In genomic region chr18:3447895-3448844, GRCh38 we compare ENCODE assay signal across 8 cellular contexts. TPM values are rescaled to one million over a fixed set of nuclear protein-coding genes. Genes with fewer than 3 reads are reported as not detected.
DNase-seq lines count a peak whose midpoint lies in the region; ATAC-seq and TF ChIP-seq lines count a peak whose summit lies in the region.

No MANE protein-coding gene starts in this region.

- POLR2A ChIA-PET in GM10248 (lab: Yijun Ruan, JAX) = interaction anchor here (0.5 to 0.6 kb wide), 3 partner anchors 16 to 559 kb away, joined by 3 to 4 read pairs (median 4); no protein-coding TSS in a partner anchor

- no peak for TF ChIP-seq EP300 in transverse colon (IDR thresholded peaks at IDR 0.05; ENCODE audit: low read depth)

- DNase-seq in GM10248 (ENCODE audit: extremely low spot score) (peak; percentile 82), NCI-H1092 (lab: John Stamatoyannopoulos, UW) (peak; percentile 86), Right ventricle myocardium superior (peak; percentile 96), transverse colon (peak; percentile 95)
- DNase-seq in activated naive CD8-positive, alpha-beta T cell treated with anti-CD3 and anti-CD28 coated beads for 36 hours = peak; percentile 89

- no peaks in the 10 kb centered on the region for H3K79me2 ChIP-seq in parathyroid adenoma

- H3K27me3 ChIP-seq in parathyroid adenoma (ENCODE audit: control insufficient read depth, insufficient read depth, low read length) (no peaks in the 10 kb centered on the region), transverse colon (no peaks in the 10 kb centered on the region)

- H3K27ac ChIP-seq in parathyroid adenoma (peak overlapping the region; percentile 99), transverse colon (peak overlapping the region; percentile 98 to 99 (median 99))

- CTCF ChIA-PET in GM10248 (lab: Yijun Ruan, JAX) = interaction anchor here (0.9 to 2.1 kb wide), 6 partner anchors 9 to 219 kb away, joined by 3 to 6 read pairs (median 4); no protein-coding TSS in a partner anchor

- peaks cover 6% of the 10 kb centered on the region for H3K4me1 ChIP-seq in parathyroid adenoma
- H3K4me1 ChIP-seq in transverse colon = peaks cover 4 to 20% (median 10%) of the 10 kb centered on the region in 4 donors

- no peaks in the 10 kb centered on the region for H3K27me3 Mint-ChIP-seq in activated naive CD8-positive, alpha-beta T cell treated with anti-CD3 and anti-CD28 coated beads for 36 hours

- H3K4me2 ChIP-seq in parathyroid adenoma (ENCODE audit: low read length) = peak overlapping the region; percentile 91

- H3K4me1 Mint-ChIP-seq in activated naive CD8-positive, alpha-beta T cell treated with anti-CD3 and anti-CD28 coated beads for 36 hours = peaks cover 23% of the 10 kb centered on the region

- TF ChIP-seq POLR2A in transverse colon (IDR thresholded peaks at IDR 0.05) = peak; percentile 97

- TF ChIP-seq CTCF in GM10248 (IDR thresholded peaks at IDR 0.05; ENCODE audit: control extremely low read depth, extremely low read depth, low read depth, missing control alignments) = no peak
- TF ChIP-seq CTCF in parathyroid adenoma (IDR thresholded peaks at IDR 0.05) = no peak
- TF ChIP-seq CTCF in transverse colon (IDR thresholded peaks at IDR 0.05) = peak in 1 of 5 experiments; percentile 15

- intact Hi-C loops in Right ventricle myocardium superior (cut with DNase I) (no loop called here), transverse colon (cut with DNase I; ENCODE audit: low total_unique reads) (no loop called here)

- H3K27ac Mint-ChIP-seq in activated naive CD8-positive, alpha-beta T cell treated with anti-CD3 and anti-CD28 coated beads for 36 hours = peak overlapping the region; percentile 95

- H3K9me3 Mint-ChIP-seq in activated naive CD8-positive, alpha-beta T cell treated with anti-CD3 and anti-CD28 coated beads for 36 hours = no peaks in the 10 kb centered on the region

- H3K36me3 Mint-ChIP-seq in activated naive CD8-positive, alpha-beta T cell treated with anti-CD3 and anti-CD28 coated beads for 36 hours = peaks cover 7% of the 10 kb centered on the region

- H2AFZ ChIP-seq in parathyroid adenoma = peak overlapping the region; percentile 100

- peak overlapping the region; percentile 91 for H3K4me3 ChIP-seq in parathyroid adenoma (ENCODE audit: low read depth, low read length)
- H3K4me3 ChIP-seq in transverse colon = peak overlapping the region; percentile 68 to 87 (median 80)

- H3K36me3 ChIP-seq in parathyroid adenoma (ENCODE audit: control insufficient read depth, insufficient read depth, low read length) (no peaks in the 10 kb centered on the region), transverse colon (no peaks in the 10 kb centered on the region)

- peak overlapping the region; percentile 75 for H3K9ac ChIP-seq in parathyroid adenoma

- H3K4me3 Mint-ChIP-seq in activated naive CD8-positive, alpha-beta T cell treated with anti-CD3 and anti-CD28 coated beads for 36 hours = peak overlapping the region; percentile 84

- in situ Hi-C loops in transverse colon (cut with MboI; ENCODE audit: low pct_ligation_motif_present in 1 of 4, low pct_unique_long_range_greater_than_20kb in 1 of 4, low sequenced_read_pairs in 3 of 4) = loop anchor here in 3 of 4 donors (10.0 kb wide), 2 partner anchors 147 to 217 kb away; no protein-coding TSS in a partner anchor

- WGBS in transverse colon (ENCODE audit: low coverage in 1 of 2), 2 donors = 0% methylated on average over 22 to 63 of the region's 63 CpGs

- ATAC-seq in HG02623 (IDR thresholded peaks at IDR 0.05; ENCODE audit: unreplicated experiment) (peak; percentile 71), SK-N-SH treated with all-trans-retinoic acid at 6 μM for 48 hours (peak; percentile 81), Right ventricle myocardium superior (ENCODE audit: poor library complexity) (peak; percentile 82)

- no peaks in the 10 kb centered on the region for H3K9me3 ChIP-seq in parathyroid adenoma (ENCODE audit: control insufficient read depth, low read length)
- no peaks in the 10 kb centered on the region for H3K9me3 ChIP-seq in transverse colon

TF ChIP-seq in SK-N-SH treated with all-trans-retinoic acid at 6 μM for 48 hours, 23 proteins besides CTCF, POLR2A, EP300 and RAD21:
- TF ChIP-seq PATZ1 (CRISPR knock-in tag; IDR thresholded peaks at IDR 0.05; ENCODE audit: borderline replicate concordance) = peak; percentile 97
- peak; percentile 38; the same call in 1 of the 2 replicates for TF ChIP-seq TCF4 (CRISPR knock-in tag; IDR thresholded peaks at IDR 0.05; ENCODE audit: borderline replicate concordance)
- TF ChIP-seq OSR1 (CRISPR knock-in tag; IDR thresholded peaks at IDR 0.05) = no peak
- peak; percentile 50; the same call in 1 of the 2 replicates for TF ChIP-seq TSHZ2 (CRISPR knock-in tag; IDR thresholded peaks at IDR 0.05)
- peak; percentile 10; the same call in 1 of the 2 replicates for TF ChIP-seq GLIS3 (CRISPR knock-in tag; IDR thresholded peaks at IDR 0.05)
- TF ChIP-seq CREB5 (CRISPR knock-in tag; IDR thresholded peaks at IDR 0.05; ENCODE audit: low read depth) = no peak

RNA-seq across cellular contexts. Expression of gene TGIF1, which starts 1.8 kb away (rescaled TPM):
- total RNA-seq in activated naive CD8-positive, alpha-beta T cell treated with anti-CD3 and anti-CD28 coated beads for 36 hours = 10 to 100 TPM; 18.8 to 21.2 TPM
- 9.9 TPM for total RNA-seq in Right ventricle myocardium superior
- total RNA-seq in transverse colon = 100 to 1,000 TPM in 1 of 4 donors, 10 to 100 TPM in 3; 23.2 to 166 (median 53.3) TPM

Comparison
In these comparisons a context has a peak if more than half of its experiments do, and no peak if none do; other contexts are left out.
1. Peak in every context shown above with its lines: DNase-seq, ATAC-seq, H3K4me3 ChIP-seq and H3K27ac ChIP-seq.